2 cellular contexts compared by ENCODE assay signal in the genomic region with DNA sequence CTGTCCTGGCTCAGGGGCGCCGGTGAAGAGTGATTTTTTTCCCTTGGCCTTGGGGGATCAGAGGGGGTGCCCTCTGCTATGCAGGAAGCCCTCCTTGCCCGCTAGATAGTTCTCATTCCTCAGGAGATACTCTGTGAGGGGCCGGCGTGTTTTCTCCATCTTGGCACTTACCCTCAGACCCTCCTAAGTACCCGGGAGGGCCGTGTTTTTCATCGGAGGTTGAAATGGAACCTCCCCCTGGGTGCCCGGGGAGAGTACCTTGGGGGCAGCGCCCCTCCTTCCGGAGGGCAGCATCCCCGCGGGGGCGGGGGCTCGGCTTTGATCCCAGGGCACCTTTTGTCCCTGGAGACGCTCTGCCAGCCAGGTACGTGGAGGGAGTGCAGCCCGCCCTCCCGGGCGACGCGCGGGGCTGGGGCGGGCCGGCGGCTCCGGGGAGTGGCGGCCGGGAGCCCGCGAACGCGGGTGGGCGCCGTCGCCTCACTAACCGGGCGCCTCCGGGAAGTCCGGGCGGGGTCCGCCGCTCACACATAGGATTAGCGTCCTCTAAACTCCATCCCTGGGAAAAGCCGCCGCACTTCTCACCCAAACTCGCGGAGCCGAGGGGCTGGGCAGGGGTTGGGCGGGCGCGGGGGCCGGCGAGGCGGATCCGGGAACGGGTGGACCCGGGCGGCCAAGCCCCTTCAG.
TF ChIP-seq lines count a peak whose summit lies in the region.

No MANE protein-coding gene starts in this region.

TF ChIP-seq in HEK293, 187 proteins besides CTCF, POLR2A, EP300 and RAD21:
- TF ChIP-seq GLIS2 (tag by site-specific recombination; IDR thresholded peaks at IDR 0.05) (peak; percentile 71), ZNF341 (tag by site-specific recombination; IDR thresholded peaks at IDR 0.05; ENCODE audit: low read depth) (0 out of 2 replicates have a peak, but pooled peaks have one; percentile 18), ZBTB20 (tag by site-specific recombination; IDR thresholded peaks at IDR 0.05) (peak; percentile 43; the same call in 1 of the 2 replicates), ZNF335 (tag by site-specific recombination; conservative IDR thresholded peaks at IDR 0.05) (peak; percentile 31; the same call in 1 of the 2 replicates), ZXDB (tag by site-specific recombination; IDR thresholded peaks at IDR 0.05) (0 out of 2 replicates have a peak, but pooled peaks have one; percentile 27), ZBTB8A (tag by site-specific recombination; IDR thresholded peaks at IDR 0.05) (peak; percentile 37; the same call in 1 of the 2 replicates), SP2 (tag by site-specific recombination; IDR thresholded peaks at IDR 0.05) (peak; percentile 62)
- TF ChIP-seq, protein P1, sequence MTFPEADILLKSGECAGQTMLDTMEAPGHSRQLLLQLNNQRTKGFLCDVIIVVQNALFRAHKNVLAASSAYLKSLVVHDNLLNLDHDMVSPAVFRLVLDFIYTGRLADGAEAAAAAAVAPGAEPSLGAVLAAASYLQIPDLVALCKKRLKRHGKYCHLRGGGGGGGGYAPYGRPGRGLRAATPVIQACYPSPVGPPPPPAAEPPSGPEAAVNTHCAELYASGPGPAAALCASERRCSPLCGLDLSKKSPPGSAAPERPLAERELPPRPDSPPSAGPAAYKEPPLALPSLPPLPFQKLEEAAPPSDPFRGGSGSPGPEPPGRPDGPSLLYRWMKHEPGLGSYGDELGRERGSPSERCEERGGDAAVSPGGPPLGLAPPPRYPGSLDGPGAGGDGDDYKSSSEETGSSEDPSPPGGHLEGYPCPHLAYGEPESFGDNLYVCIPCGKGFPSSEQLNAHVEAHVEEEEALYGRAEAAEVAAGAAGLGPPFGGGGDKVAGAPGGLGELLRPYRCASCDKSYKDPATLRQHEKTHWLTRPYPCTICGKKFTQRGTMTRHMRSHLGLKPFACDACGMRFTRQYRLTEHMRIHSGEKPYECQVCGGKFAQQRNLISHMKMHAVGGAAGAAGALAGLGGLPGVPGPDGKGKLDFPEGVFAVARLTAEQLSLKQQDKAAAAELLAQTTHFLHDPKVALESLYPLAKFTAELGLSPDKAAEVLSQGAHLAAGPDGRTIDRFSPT (tag by site-specific recombination; IDR thresholded peaks at IDR 0.05) = peak; percentile 47; the same call in 1 of the 2 replicates
- TF ChIP-seq, protein P2, sequence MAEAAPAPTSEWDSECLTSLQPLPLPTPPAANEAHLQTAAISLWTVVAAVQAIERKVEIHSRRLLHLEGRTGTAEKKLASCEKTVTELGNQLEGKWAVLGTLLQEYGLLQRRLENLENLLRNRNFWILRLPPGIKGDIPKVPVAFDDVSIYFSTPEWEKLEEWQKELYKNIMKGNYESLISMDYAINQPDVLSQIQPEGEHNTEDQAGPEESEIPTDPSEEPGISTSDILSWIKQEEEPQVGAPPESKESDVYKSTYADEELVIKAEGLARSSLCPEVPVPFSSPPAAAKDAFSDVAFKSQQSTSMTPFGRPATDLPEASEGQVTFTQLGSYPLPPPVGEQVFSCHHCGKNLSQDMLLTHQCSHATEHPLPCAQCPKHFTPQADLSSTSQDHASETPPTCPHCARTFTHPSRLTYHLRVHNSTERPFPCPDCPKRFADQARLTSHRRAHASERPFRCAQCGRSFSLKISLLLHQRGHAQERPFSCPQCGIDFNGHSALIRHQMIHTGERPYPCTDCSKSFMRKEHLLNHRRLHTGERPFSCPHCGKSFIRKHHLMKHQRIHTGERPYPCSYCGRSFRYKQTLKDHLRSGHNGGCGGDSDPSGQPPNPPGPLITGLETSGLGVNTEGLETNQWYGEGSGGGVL (tag by site-specific recombination; IDR thresholded peaks at IDR 0.05) = peak; percentile 32; the same call in 1 of the 2 replicates
- TF ChIP-seq, protein P3, sequence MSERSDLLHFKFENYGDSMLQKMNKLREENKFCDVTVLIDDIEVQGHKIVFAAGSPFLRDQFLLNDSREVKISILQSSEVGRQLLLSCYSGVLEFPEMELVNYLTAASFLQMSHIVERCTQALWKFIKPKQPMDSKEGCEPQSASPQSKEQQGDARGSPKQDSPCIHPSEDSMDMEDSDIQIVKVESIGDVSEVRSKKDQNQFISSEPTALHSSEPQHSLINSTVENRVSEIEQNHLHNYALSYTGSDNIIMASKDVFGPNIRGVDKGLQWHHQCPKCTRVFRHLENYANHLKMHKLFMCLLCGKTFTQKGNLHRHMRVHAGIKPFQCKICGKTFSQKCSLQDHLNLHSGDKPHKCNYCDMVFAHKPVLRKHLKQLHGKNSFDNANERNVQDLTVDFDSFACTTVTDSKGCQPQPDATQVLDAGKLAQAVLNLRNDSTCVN (tag by site-specific recombination; optimal IDR thresholded peaks at IDR 0.05) = peak; percentile 28

TF ChIP-seq in K562, 482 proteins besides CTCF, POLR2A, EP300 and RAD21:
- peak; percentile 65; the same call in 1 of the 2 replicates for TF ChIP-seq GATAD2B (IDR thresholded peaks at IDR 0.05; ENCODE audit: borderline replicate concordance)
- peak; percentile 30; the same call in 1 of the 2 replicates for TF ChIP-seq EGR1 (conservative IDR thresholded peaks at IDR 0.05)
- TF ChIP-seq ZFX (CRISPR knock-in tag; IDR thresholded peaks at IDR 0.05) = 0 out of 2 replicates have a peak, but pooled peaks have one; percentile 7
- 0 out of 2 replicates have a peak, but pooled peaks have one; percentile 11 for TF ChIP-seq SMAD4 (CRISPR knock-in tag; conservative IDR thresholded peaks at IDR 0.05)
- TF ChIP-seq MAZ (CRISPR knock-in tag; conservative IDR thresholded peaks at IDR 0.05 in 1 of 2, IDR thresholded peaks at IDR 0.05 in 1 of 2) = peak; percentile 21 to 52; a peak in 2 of 4 replicates
- TF ChIP-seq SAFB (IDR thresholded peaks at IDR 0.05; ENCODE audit: borderline replicate concordance, low read depth, low read length) = peak; percentile 96
- peak; percentile 57 for TF ChIP-seq RBFOX2 (IDR thresholded peaks at IDR 0.05; ENCODE audit: low read depth, low read length)
